Comparison of ENCODE assay signal across 27 cellular contexts in the genomic region with DNA sequence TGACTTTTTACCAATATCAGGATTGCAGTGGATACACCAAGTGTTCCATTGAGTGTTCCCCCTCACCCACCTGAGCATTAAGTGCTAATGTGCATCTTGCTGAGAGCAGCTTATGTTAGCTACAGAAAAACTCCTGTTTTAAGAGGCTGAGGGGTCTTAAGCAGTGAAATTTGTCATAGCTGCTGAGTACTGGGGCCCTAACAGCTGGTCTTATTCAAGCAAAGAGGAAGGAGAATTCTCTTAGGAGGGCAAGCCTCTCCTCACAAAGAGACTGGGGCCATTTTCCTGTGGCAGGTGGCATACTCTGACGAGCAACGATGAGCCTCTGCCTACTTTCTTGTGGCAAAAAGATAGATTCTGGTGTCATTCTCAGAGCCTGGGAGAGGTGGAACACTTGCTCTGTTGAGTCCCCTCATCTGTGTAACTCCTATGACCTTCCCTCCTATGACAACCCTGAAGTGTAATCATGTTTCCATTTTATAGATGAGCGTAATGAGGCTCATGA.
"Had no signal": no experiment of that assay in that cellular context is flagged by ENCODE, and none has a peak within 500 bp of the region (broad histone marks: within the 10 kb centered on the region; RNA-seq: fewer than 3 reads in every experiment).

No MANE protein-coding gene starts in this region.

- H3K27me3 ChIP-seq: adrenal gland, ascending aorta, left lung, pancreas, right atrium auricular region, tibial artery had no signal

- H3K9me3 Mint-ChIP-seq: activated B cell treated with CpG ODN at 0.5 μM for 24 hours; activated T-cell treated with anti-CD3 and anti-CD28 coated beads, Interleukin-2, amount 50 U/mL, for 4 hours; activated T-helper 2 cell treated with anti-CD3 and anti-CD28 coated beads, Interferon-gamma antibody, Interleukin-2, Interleukin-4, amounts not matched to agents 10 μg/mL and 5 μg/mL and 100 μg/mL, durations not matched to agents 14 hours and 24 hours and 36 hours; natural killer cell treated with Interleukin-12 subunit alpha and Interleukin-12 subunit beta and Interleukin-15 and Interleukin-18, amount 100 ng/mL, for 72 hours; stimulated activated naive CD8-positive, alpha-beta T cell treated with anti-CD3 and anti-CD28 coated beads, Interleukin-15, Interleukin-2, amounts not matched to agents 100 ng/mL and 50 ng/mL, for 24 hours had no signal

- ATAC-seq: activated CD4-positive, alpha-beta T cell treated with anti-CD3 and anti-CD28 coated beads for 36 hours; activated T-cell treated with anti-CD3 and anti-CD28 coated beads, Interleukin-2, amount 50 U/mL, for 4 hours; left lung; natural killer cell treated with Interleukin-12 subunit alpha and Interleukin-12 subunit beta and Interleukin-15 and Interleukin-18, amount 100 ng/mL, for 72 hours; pancreas; psoas muscle had no signal

- H3K27ac Mint-ChIP-seq: activated B cell treated with CpG ODN at 0.5 μM for 24 hours; activated CD4-positive, alpha-beta T cell treated with anti-CD3 and anti-CD28 coated beads for 36 hours; activated naive CD8-positive, alpha-beta T cell; activated T-helper 2 cell treated with anti-CD3 and anti-CD28 coated beads, Interferon-gamma antibody, Interleukin-2, Interleukin-4, amounts not matched to agents 10 μg/mL and 5 μg/mL and 100 μg/mL, durations not matched to agents 14 hours and 24 hours and 36 hours; natural killer cell treated with Interleukin-12 subunit alpha and Interleukin-12 subunit beta and Interleukin-15 and Interleukin-18, amount 100 ng/mL, for 72 hours; stimulated activated naive CD8-positive, alpha-beta T cell treated with anti-CD3 and anti-CD28 coated beads, Interleukin-15, Interleukin-2, amounts not matched to agents 100 ng/mL and 50 ng/mL, for 24 hours had no signal

- FAIRE-seq: pancreas, urothelium cell line had no signal

- H3K9me3 ChIP-seq: adrenal gland, ascending aorta, left lung, pancreas, psoas muscle, right atrium auricular region, tibial artery had no signal

- H3K4me3 Mint-ChIP-seq: activated B cell treated with CpG ODN at 0.5 μM for 24 hours; activated CD4-positive, alpha-beta T cell treated with anti-CD3 and anti-CD28 coated beads for 36 hours; activated naive CD8-positive, alpha-beta T cell; activated T-cell treated with anti-CD3 and anti-CD28 coated beads, Interleukin-2, amount 50 U/mL, for 4 hours; natural killer cell treated with Interleukin-12 subunit alpha and Interleukin-12 subunit beta and Interleukin-15 and Interleukin-18, amount 100 ng/mL, for 72 hours; stimulated activated naive CD8-positive, alpha-beta T cell treated with anti-CD3 and anti-CD28 coated beads, Interleukin-15, Interleukin-2, amounts not matched to agents 100 ng/mL and 50 ng/mL, for 24 hours had no signal

- DNase-seq: activated B cell treated with CpG ODN at 0.5 μM for 24 hours; activated CD4-positive, alpha-beta T cell treated with anti-CD3 and anti-CD28 coated beads for 36 hours; activated CD4-positive, alpha-beta T cell treated with anti-CD3 and anti-CD28 coated beads, Interleukin-2, amount 50 U/mL, for 4 hours; activated CD8-positive, alpha-beta memory T cell treated with anti-CD3 and anti-CD28 coated beads, Interleukin-2, amount 50 U/mL, for 48 hours; activated naive CD4-positive, alpha-beta T cell; activated T-cell treated with anti-CD3 and anti-CD28 coated beads, Interleukin-2, amount 50 U/mL, for 4 hours; adrenal gland; central memory CD4-positive, alpha-beta T cell; effector memory CD4-positive, alpha-beta T cell; foreskin melanocyte; hippocampal formation; kidney glomerular epithelial cell; left lung; pancreas; psoas muscle; stimulated activated CD4-positive, alpha-beta T cell treated with anti-CD3 and anti-CD28 coated beads, Interleukin-1b, Interleukin-23, amount 100 ng/mL, for 48 hours; substantia nigra; T1000; tibial artery had no signal

- H3K36me3 ChIP-seq: adrenal gland, ascending aorta, left lung, pancreas, right atrium auricular region, tibial artery had no signal

- H3K36me3 Mint-ChIP-seq: natural killer cell treated with Interleukin-12 subunit alpha and Interleukin-12 subunit beta and Interleukin-15 and Interleukin-18, amount 100 ng/mL, for 72 hours had no signal

- H3K4me3 ChIP-seq: adrenal gland, ascending aorta, left lung, lung, pancreas, psoas muscle, right atrium auricular region, tibial artery had no signal

- H3K27ac ChIP-seq: adrenal gland, ascending aorta, left lung, pancreas, psoas muscle, right atrium auricular region, tibial artery had no signal
